1 cellular context compared by ENCODE assay signal in the genomic region with DNA sequence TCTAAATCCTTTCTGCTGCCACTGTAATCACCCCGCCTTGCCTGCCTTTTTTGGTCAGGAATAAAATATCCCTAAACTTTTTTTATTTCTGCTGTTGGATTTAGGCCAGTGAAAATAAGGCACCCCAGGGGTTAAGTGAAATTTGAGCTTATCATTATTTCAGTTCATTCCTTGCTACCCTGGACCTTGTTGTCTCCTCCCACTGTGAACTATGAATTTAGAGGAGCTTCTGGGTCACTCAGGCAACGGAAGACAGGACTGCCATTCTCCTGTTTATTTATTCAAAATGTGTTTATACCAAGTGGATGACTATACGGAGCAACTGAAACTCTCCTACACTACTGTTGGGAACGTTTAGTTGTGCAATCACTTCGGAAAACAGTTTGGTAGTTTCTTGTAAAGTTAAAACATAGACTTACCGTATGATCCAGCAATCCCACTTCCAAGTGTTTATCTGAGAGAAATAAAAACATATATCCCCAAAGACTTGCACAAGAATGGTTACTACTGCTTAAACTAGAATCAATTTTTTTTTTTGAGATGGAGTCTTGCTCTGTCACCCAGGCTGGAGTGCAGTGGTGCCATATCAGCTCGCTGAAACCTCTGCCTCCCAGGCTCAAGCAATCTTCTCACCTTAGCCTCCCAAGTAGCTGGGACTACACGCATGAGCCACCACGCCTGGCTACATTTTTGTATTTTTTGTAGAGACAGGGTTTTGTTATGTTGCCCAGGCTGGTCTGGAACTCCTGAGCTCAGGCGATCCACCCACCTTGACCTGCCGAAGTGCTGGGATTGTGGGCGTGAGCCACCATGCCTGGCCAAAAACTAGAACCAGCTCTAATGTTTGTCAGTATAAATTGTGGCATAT.
TF ChIP-seq lines count a peak whose summit lies in the region.

No MANE protein-coding gene starts in this region.

TF ChIP-seq in HepG2, 621 proteins besides CTCF, POLR2A, EP300 and RAD21 (continued from another document and continues in another):
- TF ChIP-seq, protein P1, sequence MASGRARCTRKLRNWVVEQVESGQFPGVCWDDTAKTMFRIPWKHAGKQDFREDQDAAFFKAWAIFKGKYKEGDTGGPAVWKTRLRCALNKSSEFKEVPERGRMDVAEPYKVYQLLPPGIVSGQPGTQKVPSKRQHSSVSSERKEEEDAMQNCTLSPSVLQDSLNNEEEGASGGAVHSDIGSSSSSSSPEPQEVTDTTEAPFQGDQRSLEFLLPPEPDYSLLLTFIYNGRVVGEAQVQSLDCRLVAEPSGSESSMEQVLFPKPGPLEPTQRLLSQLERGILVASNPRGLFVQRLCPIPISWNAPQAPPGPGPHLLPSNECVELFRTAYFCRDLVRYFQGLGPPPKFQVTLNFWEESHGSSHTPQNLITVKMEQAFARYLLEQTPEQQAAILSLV (CRISPR knock-in tag; IDR thresholded peaks at IDR 0.05; ENCODE audit: borderline replicate concordance): no peak
- TF ChIP-seq PAX8 (CRISPR knock-in tag; IDR thresholded peaks at IDR 0.05; ENCODE audit: borderline replicate concordance): no peak
- TF ChIP-seq ZMYM4 (CRISPR knock-in tag; IDR thresholded peaks at IDR 0.05): no peak
- no peak for TF ChIP-seq ZNF180 (CRISPR knock-in tag; IDR thresholded peaks at IDR 0.05; ENCODE audit: borderline replicate concordance, low read depth)
- no peak for TF ChIP-seq ZNF772 (CRISPR knock-in tag; IDR thresholded peaks at IDR 0.05)
- TF ChIP-seq KDM5A (IDR thresholded peaks at IDR 0.05; ENCODE audit: borderline replicate concordance, low read length): no peak
- TF ChIP-seq NPAS2 (CRISPR knock-in tag; IDR thresholded peaks at IDR 0.05; ENCODE audit: borderline replicate concordance): no peak
- TF ChIP-seq ZBTB21 (CRISPR knock-in tag; IDR thresholded peaks at IDR 0.05): no peak
- TF ChIP-seq, protein P2, sequence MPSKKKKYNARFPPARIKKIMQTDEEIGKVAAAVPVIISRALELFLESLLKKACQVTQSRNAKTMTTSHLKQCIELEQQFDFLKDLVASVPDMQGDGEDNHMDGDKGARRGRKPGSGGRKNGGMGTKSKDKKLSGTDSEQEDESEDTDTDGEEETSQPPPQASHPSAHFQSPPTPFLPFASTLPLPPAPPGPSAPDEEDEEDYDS (CRISPR knock-in tag; IDR thresholded peaks at IDR 0.05): no peak
- no peak for TF ChIP-seq ZFX (CRISPR knock-in tag; IDR thresholded peaks at IDR 0.05; ENCODE audit: low read depth)
- TF ChIP-seq, protein P3, sequence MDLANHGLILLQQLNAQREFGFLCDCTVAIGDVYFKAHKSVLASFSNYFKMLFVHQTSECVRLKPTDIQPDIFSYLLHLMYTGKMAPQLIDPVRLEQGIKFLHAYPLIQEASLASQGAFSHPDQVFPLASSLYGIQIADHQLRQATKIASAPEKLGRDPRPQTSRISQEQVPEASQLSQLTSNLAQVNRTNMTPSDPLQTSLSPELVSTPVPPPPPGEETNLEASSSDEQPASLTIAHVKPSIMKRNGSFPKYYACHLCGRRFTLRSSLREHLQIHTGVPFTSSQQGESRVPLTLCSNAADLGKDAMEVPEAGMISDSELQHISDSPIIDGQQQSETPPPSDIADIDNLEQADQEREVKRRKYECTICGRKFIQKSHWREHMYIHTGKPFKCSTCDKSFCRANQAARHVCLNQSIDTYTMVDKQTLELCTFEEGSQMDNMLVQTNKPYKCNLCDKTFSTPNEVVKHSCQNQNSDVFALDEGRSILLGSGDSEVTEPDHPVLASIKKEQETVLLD (CRISPR knock-in tag; IDR thresholded peaks at IDR 0.05; ENCODE audit: low read depth): no peak
- TF ChIP-seq, protein P4, sequence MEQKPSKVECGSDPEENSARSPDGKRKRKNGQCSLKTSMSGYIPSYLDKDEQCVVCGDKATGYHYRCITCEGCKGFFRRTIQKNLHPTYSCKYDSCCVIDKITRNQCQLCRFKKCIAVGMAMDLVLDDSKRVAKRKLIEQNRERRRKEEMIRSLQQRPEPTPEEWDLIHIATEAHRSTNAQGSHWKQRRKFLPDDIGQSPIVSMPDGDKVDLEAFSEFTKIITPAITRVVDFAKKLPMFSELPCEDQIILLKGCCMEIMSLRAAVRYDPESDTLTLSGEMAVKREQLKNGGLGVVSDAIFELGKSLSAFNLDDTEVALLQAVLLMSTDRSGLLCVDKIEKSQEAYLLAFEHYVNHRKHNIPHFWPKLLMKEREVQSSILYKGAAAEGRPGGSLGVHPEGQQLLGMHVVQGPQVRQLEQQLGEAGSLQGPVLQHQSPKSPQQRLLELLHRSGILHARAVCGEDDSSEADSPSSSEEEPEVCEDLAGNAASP (CRISPR knock-in tag; IDR thresholded peaks at IDR 0.05; ENCODE audit: borderline replicate concordance): no peak
- peak; percentile 28; the same call in 1 of the 2 replicates for TF ChIP-seq RFX1 (IDR thresholded peaks at IDR 0.05)
- TF ChIP-seq FOXA1 (IDR thresholded peaks at IDR 0.05): no peak
- TF ChIP-seq FOXA1 (CRISPR knock-in tag; IDR thresholded peaks at IDR 0.05): no peak
- TF ChIP-seq, protein P5, sequence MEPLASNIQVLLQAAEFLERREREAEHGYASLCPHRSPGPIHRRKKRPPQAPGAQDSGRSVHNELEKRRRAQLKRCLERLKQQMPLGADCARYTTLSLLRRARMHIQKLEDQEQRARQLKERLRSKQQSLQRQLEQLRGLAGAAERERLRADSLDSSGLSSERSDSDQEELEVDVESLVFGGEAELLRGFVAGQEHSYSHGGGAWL (CRISPR knock-in tag; IDR thresholded peaks at IDR 0.05): no peak
- no peak for TF ChIP-seq GABPA (IDR thresholded peaks at IDR 0.05; ENCODE audit: low read depth, low read length)
- TF ChIP-seq GABPA (CRISPR knock-in tag; IDR thresholded peaks at IDR 0.05; ENCODE audit: low read depth): 0 out of 2 replicates have a peak, but pooled peaks have one; percentile 19
- TF ChIP-seq ZNF292 (CRISPR knock-in tag; IDR thresholded peaks at IDR 0.05; ENCODE audit: borderline replicate concordance, low read depth): no peak
- TF ChIP-seq, protein P6, sequence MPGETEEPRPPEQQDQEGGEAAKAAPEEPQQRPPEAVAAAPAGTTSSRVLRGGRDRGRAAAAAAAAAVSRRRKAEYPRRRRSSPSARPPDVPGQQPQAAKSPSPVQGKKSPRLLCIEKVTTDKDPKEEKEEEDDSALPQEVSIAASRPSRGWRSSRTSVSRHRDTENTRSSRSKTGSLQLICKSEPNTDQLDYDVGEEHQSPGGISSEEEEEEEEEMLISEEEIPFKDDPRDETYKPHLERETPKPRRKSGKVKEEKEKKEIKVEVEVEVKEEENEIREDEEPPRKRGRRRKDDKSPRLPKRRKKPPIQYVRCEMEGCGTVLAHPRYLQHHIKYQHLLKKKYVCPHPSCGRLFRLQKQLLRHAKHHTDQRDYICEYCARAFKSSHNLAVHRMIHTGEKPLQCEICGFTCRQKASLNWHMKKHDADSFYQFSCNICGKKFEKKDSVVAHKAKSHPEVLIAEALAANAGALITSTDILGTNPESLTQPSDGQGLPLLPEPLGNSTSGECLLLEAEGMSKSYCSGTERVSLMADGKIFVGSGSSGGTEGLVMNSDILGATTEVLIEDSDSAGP (CRISPR knock-in tag; IDR thresholded peaks at IDR 0.05; ENCODE audit: borderline replicate concordance): no peak
- no peak for TF ChIP-seq RARG (CRISPR knock-in tag; IDR thresholded peaks at IDR 0.05; ENCODE audit: low read depth)
- TF ChIP-seq, protein P7, sequence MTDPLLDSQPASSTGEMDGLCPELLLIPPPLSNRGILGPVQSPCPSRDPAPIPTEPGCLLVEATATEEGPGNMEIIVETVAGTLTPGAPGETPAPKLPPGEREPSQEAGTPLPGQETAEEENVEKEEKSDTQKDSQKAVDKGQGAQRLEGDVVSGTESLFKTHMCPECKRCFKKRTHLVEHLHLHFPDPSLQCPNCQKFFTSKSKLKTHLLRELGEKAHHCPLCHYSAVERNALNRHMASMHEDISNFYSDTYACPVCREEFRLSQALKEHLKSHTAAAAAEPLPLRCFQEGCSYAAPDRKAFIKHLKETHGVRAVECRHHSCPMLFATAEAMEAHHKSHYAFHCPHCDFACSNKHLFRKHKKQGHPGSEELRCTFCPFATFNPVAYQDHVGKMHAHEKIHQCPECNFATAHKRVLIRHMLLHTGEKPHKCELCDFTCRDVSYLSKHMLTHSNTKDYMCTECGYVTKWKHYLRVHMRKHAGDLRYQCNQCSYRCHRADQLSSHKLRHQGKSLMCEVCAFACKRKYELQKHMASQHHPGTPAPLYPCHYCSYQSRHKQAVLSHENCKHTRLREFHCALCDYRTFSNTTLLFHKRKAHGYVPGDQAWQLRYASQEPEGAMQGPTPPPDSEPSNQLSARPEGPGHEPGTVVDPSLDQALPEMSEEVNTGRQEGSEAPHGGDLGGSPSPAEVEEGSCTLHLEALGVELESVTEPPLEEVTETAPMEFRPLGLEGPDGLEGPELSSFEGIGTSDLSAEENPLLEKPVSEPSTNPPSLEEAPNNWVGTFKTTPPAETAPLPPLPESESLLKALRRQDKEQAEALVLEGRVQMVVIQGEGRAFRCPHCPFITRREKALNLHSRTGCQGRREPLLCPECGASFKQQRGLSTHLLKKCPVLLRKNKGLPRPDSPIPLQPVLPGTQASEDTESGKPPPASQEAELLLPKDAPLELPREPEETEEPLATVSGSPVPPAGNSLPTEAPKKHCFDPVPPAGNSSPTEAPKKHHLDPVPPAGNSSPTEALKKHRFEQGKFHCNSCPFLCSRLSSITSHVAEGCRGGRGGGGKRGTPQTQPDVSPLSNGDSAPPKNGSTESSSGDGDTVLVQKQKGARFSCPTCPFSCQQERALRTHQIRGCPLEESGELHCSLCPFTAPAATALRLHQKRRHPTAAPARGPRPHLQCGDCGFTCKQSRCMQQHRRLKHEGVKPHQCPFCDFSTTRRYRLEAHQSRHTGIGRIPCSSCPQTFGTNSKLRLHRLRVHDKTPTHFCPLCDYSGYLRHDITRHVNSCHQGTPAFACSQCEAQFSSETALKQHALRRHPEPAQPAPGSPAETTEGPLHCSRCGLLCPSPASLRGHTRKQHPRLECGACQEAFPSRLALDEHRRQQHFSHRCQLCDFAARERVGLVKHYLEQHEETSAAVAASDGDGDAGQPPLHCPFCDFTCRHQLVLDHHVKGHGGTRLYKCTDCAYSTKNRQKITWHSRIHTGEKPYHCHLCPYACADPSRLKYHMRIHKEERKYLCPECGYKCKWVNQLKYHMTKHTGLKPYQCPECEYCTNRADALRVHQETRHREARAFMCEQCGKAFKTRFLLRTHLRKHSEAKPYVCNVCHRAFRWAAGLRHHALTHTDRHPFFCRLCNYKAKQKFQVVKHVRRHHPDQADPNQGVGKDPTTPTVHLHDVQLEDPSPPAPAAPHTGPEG (CRISPR knock-in tag; IDR thresholded peaks at IDR 0.05): no peak
- TF ChIP-seq SP2 (CRISPR knock-in tag; IDR thresholded peaks at IDR 0.05): no peak
- no peak for TF ChIP-seq ZNF720 (CRISPR knock-in tag; IDR thresholded peaks at IDR 0.05)
- TF ChIP-seq, protein P8, sequence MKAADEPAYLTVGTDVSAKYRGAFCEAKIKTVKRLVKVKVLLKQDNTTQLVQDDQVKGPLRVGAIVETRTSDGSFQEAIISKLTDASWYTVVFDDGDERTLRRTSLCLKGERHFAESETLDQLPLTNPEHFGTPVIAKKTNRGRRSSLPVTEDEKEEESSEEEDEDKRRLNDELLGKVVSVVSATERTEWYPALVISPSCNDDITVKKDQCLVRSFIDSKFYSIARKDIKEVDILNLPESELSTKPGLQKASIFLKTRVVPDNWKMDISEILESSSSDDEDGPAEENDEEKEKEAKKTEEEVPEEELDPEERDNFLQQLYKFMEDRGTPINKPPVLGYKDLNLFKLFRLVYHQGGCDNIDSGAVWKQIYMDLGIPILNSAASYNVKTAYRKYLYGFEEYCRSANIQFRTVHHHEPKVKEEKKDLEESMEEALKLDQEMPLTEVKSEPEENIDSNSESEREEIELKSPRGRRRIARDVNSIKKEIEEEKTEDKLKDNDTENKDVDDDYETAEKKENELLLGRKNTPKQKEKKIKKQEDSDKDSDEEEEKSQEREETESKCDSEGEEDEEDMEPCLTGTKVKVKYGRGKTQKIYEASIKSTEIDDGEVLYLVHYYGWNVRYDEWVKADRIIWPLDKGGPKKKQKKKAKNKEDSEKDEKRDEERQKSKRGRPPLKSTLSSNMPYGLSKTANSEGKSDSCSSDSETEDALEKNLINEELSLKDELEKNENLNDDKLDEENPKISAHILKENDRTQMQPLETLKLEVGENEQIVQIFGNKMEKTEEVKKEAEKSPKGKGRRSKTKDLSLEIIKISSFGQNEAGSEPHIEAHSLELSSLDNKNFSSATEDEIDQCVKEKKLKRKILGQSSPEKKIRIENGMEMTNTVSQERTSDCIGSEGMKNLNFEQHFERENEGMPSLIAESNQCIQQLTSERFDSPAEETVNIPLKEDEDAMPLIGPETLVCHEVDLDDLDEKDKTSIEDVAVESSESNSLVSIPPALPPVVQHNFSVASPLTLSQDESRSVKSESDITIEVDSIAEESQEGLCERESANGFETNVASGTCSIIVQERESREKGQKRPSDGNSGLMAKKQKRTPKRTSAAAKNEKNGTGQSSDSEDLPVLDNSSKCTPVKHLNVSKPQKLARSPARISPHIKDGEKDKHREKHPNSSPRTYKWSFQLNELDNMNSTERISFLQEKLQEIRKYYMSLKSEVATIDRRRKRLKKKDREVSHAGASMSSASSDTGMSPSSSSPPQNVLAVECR (CRISPR knock-in tag; IDR thresholded peaks at IDR 0.05; ENCODE audit: borderline replicate concordance): peak; percentile 32; the same call in 1 of the 2 replicates
- no peak for TF ChIP-seq SMAD3 (CRISPR knock-in tag; IDR thresholded peaks at IDR 0.05)
- TF ChIP-seq, protein P9, sequence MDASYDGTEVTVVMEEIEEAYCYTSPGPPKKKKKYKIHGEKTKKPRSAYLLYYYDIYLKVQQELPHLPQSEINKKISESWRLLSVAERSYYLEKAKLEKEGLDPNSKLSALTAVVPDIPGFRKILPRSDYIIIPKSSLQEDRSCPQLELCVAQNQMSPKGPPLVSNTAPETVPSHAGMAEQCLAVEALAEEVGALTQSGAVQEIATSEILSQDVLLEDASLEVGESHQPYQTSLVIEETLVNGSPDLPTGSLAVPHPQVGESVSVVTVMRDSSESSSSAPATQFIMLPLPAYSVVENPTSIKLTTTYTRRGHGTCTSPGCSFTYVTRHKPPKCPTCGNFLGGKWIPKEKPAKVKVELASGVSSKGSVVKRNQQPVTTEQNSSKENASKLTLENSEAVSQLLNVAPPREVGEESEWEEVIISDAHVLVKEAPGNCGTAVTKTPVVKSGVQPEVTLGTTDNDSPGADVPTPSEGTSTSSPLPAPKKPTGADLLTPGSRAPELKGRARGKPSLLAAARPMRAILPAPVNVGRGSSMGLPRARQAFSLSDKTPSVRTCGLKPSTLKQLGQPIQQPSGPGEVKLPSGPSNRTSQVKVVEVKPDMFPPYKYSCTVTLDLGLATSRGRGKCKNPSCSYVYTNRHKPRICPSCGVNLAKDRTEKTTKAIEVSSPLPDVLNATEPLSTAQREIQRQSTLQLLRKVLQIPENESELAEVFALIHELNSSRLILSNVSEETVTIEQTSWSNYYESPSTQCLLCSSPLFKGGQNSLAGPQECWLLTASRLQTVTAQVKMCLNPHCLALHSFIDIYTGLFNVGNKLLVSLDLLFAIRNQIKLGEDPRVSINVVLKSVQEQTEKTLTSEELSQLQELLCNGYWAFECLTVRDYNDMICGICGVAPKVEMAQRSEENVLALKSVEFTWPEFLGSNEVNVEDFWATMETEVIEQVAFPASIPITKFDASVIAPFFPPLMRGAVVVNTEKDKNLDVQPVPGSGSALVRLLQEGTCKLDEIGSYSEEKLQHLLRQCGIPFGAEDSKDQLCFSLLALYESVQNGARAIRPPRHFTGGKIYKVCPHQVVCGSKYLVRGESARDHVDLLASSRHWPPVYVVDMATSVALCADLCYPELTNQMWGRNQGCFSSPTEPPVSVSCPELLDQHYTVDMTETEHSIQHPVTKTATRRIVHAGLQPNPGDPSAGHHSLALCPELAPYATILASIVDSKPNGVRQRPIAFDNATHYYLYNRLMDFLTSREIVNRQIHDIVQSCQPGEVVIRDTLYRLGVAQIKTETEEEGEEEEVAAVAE (CRISPR knock-in tag; IDR thresholded peaks at IDR 0.05; ENCODE audit: borderline replicate concordance): no peak
- TF ChIP-seq CHD2 (IDR thresholded peaks at IDR 0.05; ENCODE audit: low read depth, low read length): no peak
- no peak for TF ChIP-seq ZNF207 (IDR thresholded peaks at IDR 0.05; ENCODE audit: borderline replicate concordance)
- no peak for TF ChIP-seq PAWR (CRISPR knock-in tag; IDR thresholded peaks at IDR 0.05; ENCODE audit: borderline replicate concordance)
- TF ChIP-seq SNAPC2 (CRISPR knock-in tag; IDR thresholded peaks at IDR 0.05): peak; percentile 68
